8 cellular contexts compared by ENCODE assay signal in genomic region chr17:27352481-27353460, GRCh38. TPM values are rescaled to one million over a fixed set of nuclear protein-coding genes. Genes with fewer than 3 reads are reported as not detected.
DNase-seq lines count a peak whose midpoint lies in the region; ATAC-seq, FAIRE-seq and TF ChIP-seq lines count a peak whose summit lies in the region.

No MANE protein-coding gene starts in this region.

- H3K4me1 Mint-ChIP-seq in activated naive CD4-positive, alpha-beta T cell treated with anti-CD3 and anti-CD28 coated beads for 36 hours (ENCODE audit: low read depth) = peaks cover 28% of the 10 kb centered on the region

- H3K36me3 ChIP-seq in ascending aorta (no peaks in the 10 kb centered on the region), HepG2 (replicated peaks in 1 of 2; ENCODE audit: control insufficient read depth in 1 of 2, insufficient read depth in 2 of 2, low read length in 2 of 2) (no peaks in the 10 kb centered on the region), transverse colon (no peaks in the 10 kb centered on the region)

- H3K4me3 Mint-ChIP-seq in activated naive CD4-positive, alpha-beta T cell treated with anti-CD3 and anti-CD28 coated beads for 36 hours = peak overlapping the region; percentile 89

- TF ChIP-seq RAD21 in HepG2 (CRISPR knock-in tag; IDR thresholded peaks at IDR 0.05) = no peak

- POLR2A ChIA-PET in HepG2 (lab: Yijun Ruan, JAX) = interaction anchor here (0.6 to 1.7 kb wide), 5 partner anchors 12 to 211 kb away, joined by 3 to 5 read pairs (median 3); partner anchors contain the start of gene WSB1

- peak overlapping the region; percentile 94 for H3K9ac ChIP-seq in HepG2 (ENCODE audit: insufficient read depth, low read depth, low read length)

- ATAC-seq in HepG2 = no peak
- ATAC-seq in GM19455 (IDR thresholded peaks at IDR 0.05; ENCODE audit: unreplicated experiment) = no peak

- CTCF ChIA-PET in activated naive CD4-positive, alpha-beta T cell treated with anti-CD3 and anti-CD28 coated beads for 36 hours (lab: Charles Lee) = interaction anchor here (0.6 to 4.1 kb wide), 8 partner anchors 20 to 639 kb away, joined by 3 to 63 read pairs (median 3); no protein-coding TSS in a partner anchor
- CTCF ChIA-PET in HepG2 (lab: Yijun Ruan, JAX; ENCODE audit: low intra/inter-chr PET ratio, low total read pairs) = interaction anchor here (0.5 to 2.4 kb wide), 5 partner anchors 20 to 247 kb away, joined by 3 to 34 read pairs (median 4); no protein-coding TSS in a partner anchor

- TSS peak; percentile 90 for BruUV-seq in HepG2 (replicated peaks; lab: Mats Ljungman, UMichigan)

- in situ Hi-C loops in HepG2 (cut with HindIII; ENCODE audit: extremely low pct_ligation_motif_present, low pct_unique_long_range_greater_than_20kb) (loop anchor here (10.0 kb wide), 2 partner anchors 118 to 222 kb away; no protein-coding TSS in a partner anchor), transverse colon (cut with MboI; ENCODE audit: low pct_ligation_motif_present in 1 of 4, low pct_unique_long_range_greater_than_20kb in 1 of 4, low sequenced_read_pairs in 3 of 4) (loop anchor here (5.0 to 25.0 kb wide), 8 partner anchors 62 to 410 kb away; partner anchors contain the start of gene KSR1 (in 1 of the 4))

- no peak overlapping the region for H2AFZ ChIP-seq in HepG2 (ENCODE audit: low read length)

- TF ChIP-seq POLR2A in HepG2 (IDR thresholded peaks at IDR 0.05; ENCODE audit: insufficient read depth in 1 of 2, low read depth in 2 of 2, low read length in 2 of 2) = no peak; a peak in 1 of 4 replicates
- no peak for TF ChIP-seq POLR2A in transverse colon (IDR thresholded peaks at IDR 0.05)

- H3K9me3 Mint-ChIP-seq in activated naive CD4-positive, alpha-beta T cell treated with anti-CD3 and anti-CD28 coated beads for 36 hours = no peaks in the 10 kb centered on the region

- H3K4me3 ChIP-seq in ascending aorta (peak overlapping the region; percentile 63 to 73), HepG2 (replicated peaks in 1 of 3; ENCODE audit: insufficient read depth in 1 of 3, low read depth in 2 of 3, low read length in 3 of 3) (peak overlapping the region; percentile 76 to 94 (median 82)), transverse colon (peak overlapping the region; percentile 65 to 84 (median 80))

- H3K27me3 ChIP-seq in ascending aorta (no peaks in the 10 kb centered on the region), HepG2 (ENCODE audit: control insufficient read depth in 1 of 2, insufficient read depth in 2 of 2, low read length in 2 of 2) (no peaks in the 10 kb centered on the region; a peak in 1 of 5 replicates), transverse colon (no peaks in the 10 kb centered on the region)

- H3K36me3 Mint-ChIP-seq in activated naive CD4-positive, alpha-beta T cell treated with anti-CD3 and anti-CD28 coated beads for 36 hours (ENCODE audit: low read depth) = no peaks in the 10 kb centered on the region

- peaks cover 3 to 11% of the 10 kb centered on the region in 2 donors for H3K4me1 ChIP-seq in ascending aorta
- H3K4me1 ChIP-seq in HepG2 (ENCODE audit: insufficient read depth, low read length) = peaks cover 23% of the 10 kb centered on the region
- peaks cover 0 to 25% (median 14%) of the 10 kb centered on the region in 4 donors for H3K4me1 ChIP-seq in transverse colon

- peak overlapping the region; percentile 85 for H3K4me2 ChIP-seq in HepG2 (ENCODE audit: low read depth, low read length)

- no peak for TF ChIP-seq EP300 in HepG2 (IDR thresholded peaks at IDR 0.05; ENCODE audit: low read depth in 2 of 2, low read length in 2 of 2)
- no peak for TF ChIP-seq EP300 in HepG2 (CRISPR knock-in tag; IDR thresholded peaks at IDR 0.05; ENCODE audit: borderline replicate concordance)
- no peak for TF ChIP-seq EP300 in transverse colon (IDR thresholded peaks at IDR 0.05; ENCODE audit: low read depth)

- no peak for FAIRE-seq in HepG2 (lab: Jason Lieb, UNC)

- TF ChIP-seq CTCF in ascending aorta (IDR thresholded peaks at IDR 0.05) (no peak), HepG2 (CRISPR knock-in tag; IDR thresholded peaks at IDR 0.05) (no peak), transverse colon (IDR thresholded peaks at IDR 0.05) (no peak)

- H3K79me2 ChIP-seq in HepG2 (ENCODE audit: insufficient read depth, low read length) = peaks cover 10% of the 10 kb centered on the region

- no peak for DNase-seq in activated naive CD4-positive, alpha-beta T cell treated with anti-CD3 and anti-CD28 coated beads for 36 hours
- no peak for DNase-seq in activated naive CD4-positive, alpha-beta T cell treated with Interleukin-2 at 50 U/mL for 16 hours
- no peak for DNase-seq in ascending aorta (ENCODE audit: low spot score in 2 of 2)
- no peak for DNase-seq in HepG2 (ENCODE audit: low spot score)
- DNase-seq in transverse colon = no peak
- DNase-seq in activated CD8-positive, alpha-beta memory T cell treated with anti-CD3 and anti-CD28 coated beads, Interleukin-2, amount 50 U/mL, for 48 hours = no peak
- no peak for DNase-seq in NCI-H1105 treated with DMSO at 0.1 percent for 48 hours (lab: John Stamatoyannopoulos, UW)

- H3K27ac ChIP-seq in ascending aorta (peak overlapping the region; percentile 95 to 98), HepG2 (ENCODE audit: extremely low read length, insufficient read depth, low read length) (peak overlapping the region; percentile 75), transverse colon (peak overlapping the region; percentile 92 to 96 (median 94))

- intact Hi-C loops in activated naive CD4-positive, alpha-beta T cell treated with anti-CD3 and anti-CD28 coated beads for 36 hours (cut with micrococcal nuclease) = loop anchor here (1.0 to 2.0 kb wide), 4 partner anchors 104 to 299 kb away; partner anchors contain the start of gene KSR1
- intact Hi-C loops in ascending aorta (cut with DNase I) (loop anchor here (1.0 to 2.0 kb wide), 6 partner anchors 32 to 249 kb away; partner anchors contain the start of genes KSR1 and WSB1), HepG2 (cut with micrococcal nuclease; ENCODE audit: unreplicated experiment) (loop anchor here (1.0 to 10.0 kb wide), 4 partner anchors 19 to 252 kb away; partner anchors contain the start of gene KSR1), transverse colon (cut with DNase I; ENCODE audit: low total_unique reads) (loop anchor here (5.0 to 10.0 kb wide), 2 partner anchors 102 to 115 kb away; partner anchors contain the start of gene KSR1)

- peak overlapping the region; percentile 93 for H3K27ac Mint-ChIP-seq in activated naive CD4-positive, alpha-beta T cell treated with anti-CD3 and anti-CD28 coated beads for 36 hours

- no peaks in the 10 kb centered on the region for H4K20me1 ChIP-seq in HepG2 (ENCODE audit: insufficient read depth, low read length)

- H3K9me3 ChIP-seq in ascending aorta = no peaks in the 10 kb centered on the region
- no peaks in the 10 kb centered on the region for H3K9me3 ChIP-seq in HepG2 (ENCODE audit: low read length)
- no peaks in the 10 kb centered on the region for H3K9me3 ChIP-seq in transverse colon

- H3K27me3 Mint-ChIP-seq in activated naive CD4-positive, alpha-beta T cell treated with anti-CD3 and anti-CD28 coated beads for 36 hours (ENCODE audit: low read depth) = no peaks in the 10 kb centered on the region

- 51% methylated on average over 17 of the region's 17 CpGs for WGBS in HepG2 (ENCODE audit: low lambda C conversion rate)
- WGBS in transverse colon (ENCODE audit: low coverage in 1 of 2), 2 donors = 53 to 60% methylated on average over 9 to 17 of the region's 17 CpGs

TF ChIP-seq in HepG2, 621 proteins besides CTCF, POLR2A, EP300 and RAD21 (continues in another document):
- TF ChIP-seq ZNF121 (CRISPR knock-in tag; IDR thresholded peaks at IDR 0.05) (peak; percentile 87), CHD2 (IDR thresholded peaks at IDR 0.05; ENCODE audit: low read depth, low read length) (no peak), NAIF1 (CRISPR knock-in tag; IDR thresholded peaks at IDR 0.05; ENCODE audit: borderline replicate concordance) (0 out of 2 replicates have a peak, but pooled peaks have one; percentile 26), ZSCAN9 (CRISPR knock-in tag; IDR thresholded peaks at IDR 0.05; ENCODE audit: borderline replicate concordance) (no peak)

RNA-seq across cellular contexts. Expression of gene WSB1, which starts 58.9 kb away (rescaled TPM):
- total RNA-seq in activated naive CD4-positive, alpha-beta T cell treated with anti-CD3 and anti-CD28 coated beads for 36 hours = 100 to 1,000 TPM; 112 to 118 TPM
- total RNA-seq in ascending aorta (176 TPM), HepG2 (2016; rRNA removed; fragmentation: Illumina TruSeq; extraction: Trizol) (81.3 and 93.3 TPM in 2 replicates), transverse colon (100 to 1,000 TPM in 3 of 4 donors, 10 to 100 TPM in 1; 90.4 to 335 (median 261) TPM)
- 26.6 and 31.7 TPM in 2 replicates for total RNA-seq in HepG2 (2016; cell fraction: cytosol; rRNA removed; fragmentation: Illumina TruSeq; extraction: Trizol; ENCODE audit: low read depth)
- total RNA-seq in HepG2 (2016; cell fraction: insoluble cytoplasmic fraction; rRNA removed; fragmentation: Illumina TruSeq; extraction: Trizol) = 77.2 and 87.4 TPM in 2 replicates
- total RNA-seq in HepG2 (2016; cell fraction: membrane; rRNA removed; fragmentation: Illumina TruSeq; extraction: Trizol) = 21.0 and 21.8 TPM in 2 replicates
- 85.9 and 97.4 TPM in 2 replicates for total RNA-seq in HepG2 (2016; cell fraction: nucleus; rRNA removed; fragmentation: Illumina TruSeq; extraction: Trizol)
- polyA plus RNA-seq in HepG2 (2011; rRNA removed) = 253 and 294 TPM in 2 replicates
- polyA plus RNA-seq in HepG2 (2011; cell fraction: cytosol; rRNA removed) = 120 and 143 TPM in 2 replicates
- 1,276 and 1,394 TPM in 2 replicates for polyA plus RNA-seq in HepG2 (2011; cell fraction: nucleus; rRNA removed)
- polyA plus RNA-seq in HepG2 (2012) = 89.4 and 114 TPM in 2 replicates
- polyA plus RNA-seq in HepG2 (2016; cell fraction: cytosol; fragmentation: Illumina TruSeq; extraction: Trizol; ENCODE audit: low read depth) = 1.8 and 1.9 TPM in 2 replicates
- 71.2 and 71.6 TPM in 2 replicates for polyA plus RNA-seq in HepG2 (2016; cell fraction: insoluble cytoplasmic fraction; fragmentation: Illumina TruSeq; extraction: Trizol; ENCODE audit: low read depth)
- polyA plus RNA-seq in HepG2 (2016; cell fraction: membrane; fragmentation: Illumina TruSeq; extraction: Trizol; ENCODE audit: low read depth) = 3.9 and 4.5 TPM in 2 replicates
- 181 and 184 TPM in 2 replicates for polyA plus RNA-seq in HepG2 (2016; cell fraction: nucleus; fragmentation: Illumina TruSeq; extraction: Trizol; ENCODE audit: insufficient read depth, low read depth)
- 35.0 and 79.1 TPM in 2 replicates for polyA minus RNA-seq in HepG2 (2011; rRNA and poly(A)+ RNA removed; ENCODE audit: low replicate concordance)
- polyA minus RNA-seq in HepG2 (2011; cell fraction: cytosol; rRNA and poly(A)+ RNA removed) = 52.6 and 57.0 TPM in 2 replicates
- 216 and 246 TPM in 2 replicates for polyA minus RNA-seq in HepG2 (2011; cell fraction: nucleus; rRNA and poly(A)+ RNA removed)
